Comparison of ENCODE assay signal across 1 cellular context in the genomic region with DNA sequence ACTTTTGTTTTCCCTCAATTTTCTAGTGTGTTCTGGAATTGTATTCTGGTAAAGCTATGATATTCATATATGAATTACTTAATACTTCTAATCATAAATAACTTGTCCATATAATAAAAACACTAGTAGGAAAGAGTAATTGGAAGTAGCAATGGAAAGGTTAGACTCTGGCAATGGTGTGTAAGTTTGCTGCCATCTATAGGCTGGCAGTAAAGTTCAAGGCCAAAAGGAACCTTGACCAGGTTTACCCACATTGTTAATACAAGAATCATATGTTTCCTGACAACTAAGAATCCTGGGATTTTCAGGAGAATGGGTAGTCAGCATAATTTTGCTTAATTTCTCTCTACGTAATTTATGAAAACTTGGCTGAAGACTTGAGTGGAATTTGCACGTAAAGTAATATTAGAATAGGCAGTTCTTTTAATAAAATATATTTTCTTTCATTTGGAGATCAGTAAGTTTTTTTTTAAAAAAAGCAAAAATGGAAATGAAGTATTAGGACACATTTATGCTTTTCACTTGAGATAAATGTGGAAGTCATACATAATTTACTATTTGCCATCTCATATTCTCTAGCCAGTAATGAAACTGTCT.
TF ChIP-seq lines count a peak whose summit lies in the region.

No MANE protein-coding gene starts in this region.

TF ChIP-seq in WTC11, 78 proteins besides CTCF, POLR2A, EP300 and RAD21 (continued from another document):
- TF ChIP-seq, protein P1, sequence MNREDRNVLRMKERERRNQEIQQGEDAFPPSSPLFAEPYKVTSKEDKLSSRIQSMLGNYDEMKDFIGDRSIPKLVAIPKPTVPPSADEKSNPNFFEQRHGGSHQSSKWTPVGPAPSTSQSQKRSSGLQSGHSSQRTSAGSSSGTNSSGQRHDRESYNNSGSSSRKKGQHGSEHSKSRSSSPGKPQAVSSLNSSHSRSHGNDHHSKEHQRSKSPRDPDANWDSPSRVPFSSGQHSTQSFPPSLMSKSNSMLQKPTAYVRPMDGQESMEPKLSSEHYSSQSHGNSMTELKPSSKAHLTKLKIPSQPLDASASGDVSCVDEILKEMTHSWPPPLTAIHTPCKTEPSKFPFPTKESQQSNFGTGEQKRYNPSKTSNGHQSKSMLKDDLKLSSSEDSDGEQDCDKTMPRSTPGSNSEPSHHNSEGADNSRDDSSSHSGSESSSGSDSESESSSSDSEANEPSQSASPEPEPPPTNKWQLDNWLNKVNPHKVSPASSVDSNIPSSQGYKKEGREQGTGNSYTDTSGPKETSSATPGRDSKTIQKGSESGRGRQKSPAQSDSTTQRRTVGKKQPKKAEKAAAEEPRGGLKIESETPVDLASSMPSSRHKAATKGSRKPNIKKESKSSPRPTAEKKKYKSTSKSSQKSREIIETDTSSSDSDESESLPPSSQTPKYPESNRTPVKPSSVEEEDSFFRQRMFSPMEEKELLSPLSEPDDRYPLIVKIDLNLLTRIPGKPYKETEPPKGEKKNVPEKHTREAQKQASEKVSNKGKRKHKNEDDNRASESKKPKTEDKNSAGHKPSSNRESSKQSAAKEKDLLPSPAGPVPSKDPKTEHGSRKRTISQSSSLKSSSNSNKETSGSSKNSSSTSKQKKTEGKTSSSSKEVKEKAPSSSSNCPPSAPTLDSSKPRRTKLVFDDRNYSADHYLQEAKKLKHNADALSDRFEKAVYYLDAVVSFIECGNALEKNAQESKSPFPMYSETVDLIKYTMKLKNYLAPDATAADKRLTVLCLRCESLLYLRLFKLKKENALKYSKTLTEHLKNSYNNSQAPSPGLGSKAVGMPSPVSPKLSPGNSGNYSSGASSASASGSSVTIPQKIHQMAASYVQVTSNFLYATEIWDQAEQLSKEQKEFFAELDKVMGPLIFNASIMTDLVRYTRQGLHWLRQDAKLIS (CRISPR knock-in tag; IDR thresholded peaks at IDR 0.05; ENCODE audit: borderline replicate concordance), result no peak
- TF ChIP-seq ELF4 (CRISPR knock-in tag; IDR thresholded peaks at IDR 0.05; ENCODE audit: low read depth), result no peak
- TF ChIP-seq HMGA2 (CRISPR knock-in tag; IDR thresholded peaks at IDR 0.05), result no peak
- TF ChIP-seq NR1H2 (CRISPR knock-in tag; IDR thresholded peaks at IDR 0.05), result no peak
- TF ChIP-seq KAT7 (CRISPR knock-in tag; IDR thresholded peaks at IDR 0.05; ENCODE audit: borderline replicate concordance), result no peak
- TF ChIP-seq, protein P2, sequence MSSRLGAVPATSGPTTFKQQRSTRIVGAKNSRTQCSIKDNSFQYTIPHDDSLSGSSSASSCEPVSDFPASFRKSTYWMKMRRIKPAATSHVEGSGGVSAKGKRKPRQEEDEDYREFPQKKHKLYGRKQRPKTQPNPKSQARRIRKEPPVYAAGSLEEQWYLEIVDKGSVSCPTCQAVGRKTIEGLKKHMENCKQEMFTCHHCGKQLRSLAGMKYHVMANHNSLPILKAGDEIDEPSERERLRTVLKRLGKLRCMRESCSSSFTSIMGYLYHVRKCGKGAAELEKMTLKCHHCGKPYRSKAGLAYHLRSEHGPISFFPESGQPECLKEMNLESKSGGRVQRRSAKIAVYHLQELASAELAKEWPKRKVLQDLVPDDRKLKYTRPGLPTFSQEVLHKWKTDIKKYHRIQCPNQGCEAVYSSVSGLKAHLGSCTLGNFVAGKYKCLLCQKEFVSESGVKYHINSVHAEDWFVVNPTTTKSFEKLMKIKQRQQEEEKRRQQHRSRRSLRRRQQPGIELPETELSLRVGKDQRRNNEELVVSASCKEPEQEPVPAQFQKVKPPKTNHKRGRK (CRISPR knock-in tag; IDR thresholded peaks at IDR 0.05; ENCODE audit: borderline replicate concordance), result no peak
- no peak for TF ChIP-seq OVOL2 (CRISPR knock-in tag; IDR thresholded peaks at IDR 0.05; ENCODE audit: borderline replicate concordance)
- TF ChIP-seq, protein P3, sequence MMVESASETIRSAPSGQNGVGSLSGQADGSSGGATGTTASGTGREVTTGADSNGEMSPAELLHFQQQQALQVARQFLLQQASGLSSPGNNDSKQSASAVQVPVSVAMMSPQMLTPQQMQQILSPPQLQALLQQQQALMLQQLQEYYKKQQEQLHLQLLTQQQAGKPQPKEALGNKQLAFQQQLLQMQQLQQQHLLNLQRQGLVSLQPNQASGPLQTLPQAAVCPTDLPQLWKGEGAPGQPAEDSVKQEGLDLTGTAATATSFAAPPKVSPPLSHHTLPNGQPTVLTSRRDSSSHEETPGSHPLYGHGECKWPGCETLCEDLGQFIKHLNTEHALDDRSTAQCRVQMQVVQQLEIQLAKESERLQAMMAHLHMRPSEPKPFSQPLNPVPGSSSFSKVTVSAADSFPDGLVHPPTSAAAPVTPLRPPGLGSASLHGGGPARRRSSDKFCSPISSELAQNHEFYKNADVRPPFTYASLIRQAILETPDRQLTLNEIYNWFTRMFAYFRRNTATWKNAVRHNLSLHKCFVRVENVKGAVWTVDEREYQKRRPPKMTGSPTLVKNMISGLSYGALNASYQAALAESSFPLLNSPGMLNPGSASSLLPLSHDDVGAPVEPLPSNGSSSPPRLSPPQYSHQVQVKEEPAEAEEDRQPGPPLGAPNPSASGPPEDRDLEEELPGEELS (CRISPR knock-in tag; IDR thresholded peaks at IDR 0.05), result no peak
- no peak for TF ChIP-seq ZNF671 (CRISPR knock-in tag; IDR thresholded peaks at IDR 0.05)
- TF ChIP-seq, protein P4, sequence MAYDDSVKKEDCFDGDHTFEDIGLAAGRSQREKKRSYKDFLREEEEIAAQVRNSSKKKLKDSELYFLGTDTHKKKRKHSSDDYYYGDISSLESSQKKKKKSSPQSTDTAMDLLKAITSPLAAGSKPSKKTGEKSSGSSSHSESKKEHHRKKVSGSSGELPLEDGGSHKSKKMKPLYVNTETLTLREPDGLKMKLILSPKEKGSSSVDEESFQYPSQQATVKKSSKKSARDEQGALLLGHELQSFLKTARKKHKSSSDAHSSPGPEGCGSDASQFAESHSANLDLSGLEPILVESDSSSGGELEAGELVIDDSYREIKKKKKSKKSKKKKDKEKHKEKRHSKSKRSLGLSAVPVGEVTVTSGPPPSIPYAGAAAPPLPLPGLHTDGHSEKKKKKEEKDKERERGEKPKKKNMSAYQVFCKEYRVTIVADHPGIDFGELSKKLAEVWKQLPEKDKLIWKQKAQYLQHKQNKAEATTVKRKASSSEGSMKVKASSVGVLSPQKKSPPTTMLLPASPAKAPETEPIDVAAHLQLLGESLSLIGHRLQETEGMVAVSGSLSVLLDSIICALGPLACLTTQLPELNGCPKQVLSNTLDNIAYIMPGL (CRISPR knock-in tag; IDR thresholded peaks at IDR 0.05), result no peak
- TF ChIP-seq, protein P5, sequence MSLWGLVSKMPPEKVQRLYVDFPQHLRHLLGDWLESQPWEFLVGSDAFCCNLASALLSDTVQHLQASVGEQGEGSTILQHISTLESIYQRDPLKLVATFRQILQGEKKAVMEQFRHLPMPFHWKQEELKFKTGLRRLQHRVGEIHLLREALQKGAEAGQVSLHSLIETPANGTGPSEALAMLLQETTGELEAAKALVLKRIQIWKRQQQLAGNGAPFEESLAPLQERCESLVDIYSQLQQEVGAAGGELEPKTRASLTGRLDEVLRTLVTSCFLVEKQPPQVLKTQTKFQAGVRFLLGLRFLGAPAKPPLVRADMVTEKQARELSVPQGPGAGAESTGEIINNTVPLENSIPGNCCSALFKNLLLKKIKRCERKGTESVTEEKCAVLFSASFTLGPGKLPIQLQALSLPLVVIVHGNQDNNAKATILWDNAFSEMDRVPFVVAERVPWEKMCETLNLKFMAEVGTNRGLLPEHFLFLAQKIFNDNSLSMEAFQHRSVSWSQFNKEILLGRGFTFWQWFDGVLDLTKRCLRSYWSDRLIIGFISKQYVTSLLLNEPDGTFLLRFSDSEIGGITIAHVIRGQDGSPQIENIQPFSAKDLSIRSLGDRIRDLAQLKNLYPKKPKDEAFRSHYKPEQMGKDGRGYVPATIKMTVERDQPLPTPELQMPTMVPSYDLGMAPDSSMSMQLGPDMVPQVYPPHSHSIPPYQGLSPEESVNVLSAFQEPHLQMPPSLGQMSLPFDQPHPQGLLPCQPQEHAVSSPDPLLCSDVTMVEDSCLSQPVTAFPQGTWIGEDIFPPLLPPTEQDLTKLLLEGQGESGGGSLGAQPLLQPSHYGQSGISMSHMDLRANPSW (CRISPR knock-in tag; conservative IDR thresholded peaks at IDR 0.05; ENCODE audit: low read depth), result no peak
- TF ChIP-seq, protein P6, sequence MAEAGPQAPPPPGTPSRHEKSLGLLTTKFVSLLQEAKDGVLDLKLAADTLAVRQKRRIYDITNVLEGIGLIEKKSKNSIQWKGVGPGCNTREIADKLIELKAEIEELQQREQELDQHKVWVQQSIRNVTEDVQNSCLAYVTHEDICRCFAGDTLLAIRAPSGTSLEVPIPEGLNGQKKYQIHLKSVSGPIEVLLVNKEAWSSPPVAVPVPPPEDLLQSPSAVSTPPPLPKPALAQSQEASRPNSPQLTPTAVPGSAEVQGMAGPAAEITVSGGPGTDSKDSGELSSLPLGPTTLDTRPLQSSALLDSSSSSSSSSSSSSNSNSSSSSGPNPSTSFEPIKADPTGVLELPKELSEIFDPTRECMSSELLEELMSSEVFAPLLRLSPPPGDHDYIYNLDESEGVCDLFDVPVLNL (CRISPR knock-in tag; IDR thresholded peaks at IDR 0.05; ENCODE audit: borderline replicate concordance, low read depth), result no peak
- no peak for TF ChIP-seq ZNF219 (CRISPR knock-in tag; IDR thresholded peaks at IDR 0.05; ENCODE audit: borderline replicate concordance)
- no peak for TF ChIP-seq CREB1 (CRISPR knock-in tag; IDR thresholded peaks at IDR 0.05)
- TF ChIP-seq, protein P7, sequence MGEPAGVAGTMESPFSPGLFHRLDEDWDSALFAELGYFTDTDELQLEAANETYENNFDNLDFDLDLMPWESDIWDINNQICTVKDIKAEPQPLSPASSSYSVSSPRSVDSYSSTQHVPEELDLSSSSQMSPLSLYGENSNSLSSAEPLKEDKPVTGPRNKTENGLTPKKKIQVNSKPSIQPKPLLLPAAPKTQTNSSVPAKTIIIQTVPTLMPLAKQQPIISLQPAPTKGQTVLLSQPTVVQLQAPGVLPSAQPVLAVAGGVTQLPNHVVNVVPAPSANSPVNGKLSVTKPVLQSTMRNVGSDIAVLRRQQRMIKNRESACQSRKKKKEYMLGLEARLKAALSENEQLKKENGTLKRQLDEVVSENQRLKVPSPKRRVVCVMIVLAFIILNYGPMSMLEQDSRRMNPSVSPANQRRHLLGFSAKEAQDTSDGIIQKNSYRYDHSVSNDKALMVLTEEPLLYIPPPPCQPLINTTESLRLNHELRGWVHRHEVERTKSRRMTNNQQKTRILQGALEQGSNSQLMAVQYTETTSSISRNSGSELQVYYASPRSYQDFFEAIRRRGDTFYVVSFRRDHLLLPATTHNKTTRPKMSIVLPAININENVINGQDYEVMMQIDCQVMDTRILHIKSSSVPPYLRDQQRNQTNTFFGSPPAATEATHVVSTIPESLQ (CRISPR knock-in tag; IDR thresholded peaks at IDR 0.05), result no peak
